In the genomic region with DNA sequence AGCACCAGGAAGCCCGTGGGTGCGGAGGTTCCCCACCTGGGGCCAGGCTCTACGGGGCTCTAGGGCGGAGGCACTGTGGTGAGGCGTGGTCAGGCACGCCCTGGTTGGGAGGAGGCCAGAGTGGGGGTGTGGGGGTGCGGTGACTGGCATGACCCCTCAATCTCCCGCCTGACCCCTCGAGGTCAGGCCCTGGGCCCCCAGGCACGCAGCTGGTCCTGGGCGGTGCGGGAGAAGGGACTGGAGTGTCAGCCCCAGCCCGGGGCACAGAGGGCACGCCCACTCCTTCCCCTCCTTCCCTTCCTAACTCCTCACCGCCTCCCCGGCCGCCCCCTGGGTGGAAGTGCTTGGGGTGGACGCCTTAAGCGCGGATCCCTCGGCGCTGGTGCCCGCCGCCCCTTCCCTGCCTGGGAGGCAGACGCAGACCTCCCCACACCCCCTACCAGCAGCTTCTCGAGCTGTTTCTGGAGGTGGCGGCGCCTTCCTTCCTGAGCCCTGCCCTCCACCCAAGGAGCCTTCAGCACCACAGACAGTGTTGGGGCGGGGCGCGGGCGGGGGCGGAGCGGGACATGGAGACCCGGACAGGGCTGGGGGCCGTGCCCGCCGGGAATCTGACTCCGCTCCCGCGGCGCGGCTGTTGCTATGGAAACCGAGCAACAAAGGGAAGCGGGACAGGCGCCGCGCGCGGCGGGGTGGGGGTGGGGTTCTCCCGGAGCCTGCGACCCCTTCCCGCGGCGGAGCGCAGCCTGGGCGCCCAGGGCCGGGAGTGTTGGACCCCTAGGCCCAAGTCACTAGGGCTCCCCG, we compare ENCODE assay signal across 8 cellular contexts. TPM values are rescaled to one million over a fixed set of nuclear protein-coding genes. Genes with fewer than 3 reads are reported as not detected.
DNase-seq lines count a peak whose midpoint lies in the region; ATAC-seq and TF ChIP-seq lines count a peak whose summit lies in the region.

No MANE protein-coding gene starts in this region.

- H3K36me3 Mint-ChIP-seq in activated naive CD4-positive, alpha-beta T cell treated with anti-CD3 and anti-CD28 coated beads for 36 hours (ENCODE audit: low read depth) = peaks cover 2% of the 10 kb centered on the region
- H3K36me3 Mint-ChIP-seq in nephron progenitor cell (ENCODE audit: low read depth) = no peaks in the 10 kb centered on the region

- peak overlapping the region; percentile 74 to 93 (median 87) for H3K27ac ChIP-seq in upper lobe of left lung

- H3K9me3 ChIP-seq in upper lobe of left lung = no peaks in the 10 kb centered on the region

- H3K27me3 Mint-ChIP-seq in activated naive CD4-positive, alpha-beta T cell treated with anti-CD3 and anti-CD28 coated beads for 36 hours (ENCODE audit: low read depth) = peaks cover 14% of the 10 kb centered on the region
- peaks cover 20% of the 10 kb centered on the region for H3K27me3 Mint-ChIP-seq in nephron progenitor cell (ENCODE audit: low read depth, poor library complexity)

- peaks cover 48 to 84% (median 62%) of the 10 kb centered on the region in 4 donors for H3K4me1 ChIP-seq in upper lobe of left lung

- TF ChIP-seq CTCF in foreskin fibroblast (IDR thresholded peaks at IDR 0.05; ENCODE audit: low read depth, low read length) (no peak), nephron progenitor cell (IDR thresholded peaks at IDR 0.05) (no peak), upper lobe of left lung (IDR thresholded peaks at IDR 0.05) (no peak)

- H3K27me3 ChIP-seq in upper lobe of left lung = peaks cover 0 to 16% (median 7%) of the 10 kb centered on the region in 4 donors

- H3K4me1 Mint-ChIP-seq in activated naive CD4-positive, alpha-beta T cell treated with anti-CD3 and anti-CD28 coated beads for 36 hours (ENCODE audit: low read depth) = peaks cover 14% of the 10 kb centered on the region
- peaks cover 11% of the 10 kb centered on the region for H3K4me1 Mint-ChIP-seq in nephron progenitor cell

- intact Hi-C loops in activated naive CD4-positive, alpha-beta T cell treated with anti-CD3 and anti-CD28 coated beads for 36 hours (cut with micrococcal nuclease) = no loop called here

- peak in 2 of 4 donors; percentile 19 to 23 for TF ChIP-seq POLR2A in upper lobe of left lung (IDR thresholded peaks at IDR 0.05)

- H3K4me3 ChIP-seq in Jurkat, Clone E6-1 (ENCODE audit: low read length) = peak overlapping the region; percentile 45
- peak overlapping the region; percentile 53 for H3K4me3 ChIP-seq in foreskin fibroblast (ENCODE audit: low read depth in 1 of 2, low read length in 2 of 2)
- H3K4me3 ChIP-seq in upper lobe of left lung = peak overlapping the region; percentile 5 to 89 (median 70)

- ATAC-seq in upper lobe of left lung (ENCODE audit: low FRiP score in 2 of 2) (peak; percentile 74 to 77), GM21447 (IDR thresholded peaks at IDR 0.05; ENCODE audit: unreplicated experiment) (no peak)

- peak overlapping the region; percentile 27 for H3K4me3 Mint-ChIP-seq in activated naive CD4-positive, alpha-beta T cell treated with anti-CD3 and anti-CD28 coated beads for 36 hours
- H3K4me3 Mint-ChIP-seq in nephron progenitor cell = peak overlapping the region; percentile 68

- H3K36me3 ChIP-seq in upper lobe of left lung = peaks cover 0 to 25% (median 12%) of the 10 kb centered on the region in 4 donors

- TF ChIP-seq EP300 in upper lobe of left lung (IDR thresholded peaks at IDR 0.05) = no peak

- CTCF ChIA-PET in activated naive CD4-positive, alpha-beta T cell treated with anti-CD3 and anti-CD28 coated beads for 36 hours (lab: Charles Lee) = interaction anchor here (0.9 to 1.0 kb wide), 2 partner anchors 16 to 103 kb away, joined by 3 to 4 read pairs; no protein-coding TSS in a partner anchor

- 0 to 8% methylated on average over 6 to 34 of the region's 60 CpGs for WGBS in upper lobe of left lung, 2 donors

- H3K27ac Mint-ChIP-seq in activated naive CD4-positive, alpha-beta T cell treated with anti-CD3 and anti-CD28 coated beads for 36 hours = no peak overlapping the region
- no peak overlapping the region for H3K27ac Mint-ChIP-seq in nephron progenitor cell

- DNase-seq in COR-L47 (lab: John Stamatoyannopoulos, UW) (peak; percentile 97), RPMI7951 (ENCODE audit: low read depth) (peak; percentile 89), foreskin fibroblast (peak; percentile 47 to 74), nephron progenitor cell (peak; percentile 99), upper lobe of left lung (peak; percentile 91 to 98)
- DNase-seq in Jurkat, Clone E6-1 (ENCODE audit: low read depth, low spot score) = no peak
- DNase-seq in activated naive CD4-positive, alpha-beta T cell treated with anti-CD3 and anti-CD28 coated beads for 36 hours = peak; percentile 63

- H3K9me3 Mint-ChIP-seq in activated naive CD4-positive, alpha-beta T cell treated with anti-CD3 and anti-CD28 coated beads for 36 hours = no peaks in the 10 kb centered on the region
- H3K9me3 Mint-ChIP-seq in nephron progenitor cell = peaks cover 3% of the 10 kb centered on the region

RNA-seq across cellular contexts. Expression of a gene that starts 0.7 kb away (rescaled TPM):
- polyA plus RNA-seq in Jurkat, Clone E6-1 (2012; ENCODE audit: insufficient read depth, insufficient read length) = 6.1 TPM
- total RNA-seq in RPMI7951 (2014; rRNA removed; shearing (Covaris generic)) = 120 and 146 TPM in 2 replicates
- not detected for total RNA-seq in activated naive CD4-positive, alpha-beta T cell treated with anti-CD3 and anti-CD28 coated beads for 36 hours
- 100 to 1,000 TPM in 5 of 6 donors, 10 to 100 TPM in 1; 55.5 to 422 (median 190) TPM for total RNA-seq in upper lobe of left lung

RNA-seq across cellular contexts. Expression of a gene that starts 12.8 kb away (rescaled TPM):
- polyA plus RNA-seq in Jurkat, Clone E6-1 (2012; ENCODE audit: insufficient read depth, insufficient read length) = 237 TPM
- total RNA-seq in RPMI7951 (2014; rRNA removed; shearing (Covaris generic)) = 0.12 TPM in 1 of 2 replicates, not detected in the other
- total RNA-seq in activated naive CD4-positive, alpha-beta T cell treated with anti-CD3 and anti-CD28 coated beads for 36 hours = 10 to 100 TPM; 67.3 to 77.1 TPM
- total RNA-seq in upper lobe of left lung = 100 to 1,000 TPM in 4 of 6 donors, 10 to 100 TPM in 2; 26.2 to 425 (median 200) TPM

RNA-seq across cellular contexts. Expression of a gene that starts 17.2 kb away (rescaled TPM):
- polyA plus RNA-seq in Jurkat, Clone E6-1 (2012; ENCODE audit: insufficient read depth, insufficient read length) = 44.7 TPM
- total RNA-seq in RPMI7951 (2014; rRNA removed; shearing (Covaris generic)) = 13.7 and 21.0 TPM in 2 replicates
- total RNA-seq in activated naive CD4-positive, alpha-beta T cell treated with anti-CD3 and anti-CD28 coated beads for 36 hours = 10 to 100 TPM; 27.8 to 28.6 TPM
- total RNA-seq in upper lobe of left lung = 10 to 100 TPM; 13.8 to 38.5 (median 17.4) TPM

RNA-seq across cellular contexts. Expression of a gene that starts 52.5 kb away (rescaled TPM):
- 1.5 TPM for polyA plus RNA-seq in Jurkat, Clone E6-1 (2012; ENCODE audit: insufficient read depth, insufficient read length)
- 0.36 and 0.98 TPM in 2 replicates for total RNA-seq in RPMI7951 (2014; rRNA removed; shearing (Covaris generic))
- total RNA-seq in activated naive CD4-positive, alpha-beta T cell treated with anti-CD3 and anti-CD28 coated beads for 36 hours = 1 to 10 TPM; 6.5 to 9.3 TPM
- 1 to 10 TPM in 4 of 6 donors, under 1 TPM in 1, not detected in 1; 0.69 to 4.6 (median 3.8) TPM for total RNA-seq in upper lobe of left lung

RNA-seq across cellular contexts. Expression of a gene that starts 54.2 kb away (rescaled TPM):
- 184 TPM for polyA plus RNA-seq in Jurkat, Clone E6-1 (2012; ENCODE audit: insufficient read depth, insufficient read length)
- 15.3 and 18.4 TPM in 2 replicates for total RNA-seq in RPMI7951 (2014; rRNA removed; shearing (Covaris generic))
- total RNA-seq in activated naive CD4-positive, alpha-beta T cell treated with anti-CD3 and anti-CD28 coated beads for 36 hours = 100 to 1,000 TPM; 106 to 115 TPM
- 100 to 1,000 TPM in 2 of 6 donors, 10 to 100 TPM in 4; 64.8 to 315 (median 94.9) TPM for total RNA-seq in upper lobe of left lung

Comparison
In these comparisons a context has a peak if more than half of its experiments do, and no peak if none do; other contexts are left out.
1. RNA of a gene that starts 0.7 kb away (total RNA-seq): 55.5 to 422 TPM in upper lobe of left lung and 120 to 146 TPM in RPMI7951; not detected in activated naive CD4-positive, alpha-beta T cell treated with anti-CD3 and anti-CD28 coated beads for 36 hours; every median in the first group is over 10 times any median in the second.
2. RNA of a gene that starts 12.8 kb away (total RNA-seq): 26.2 to 425 TPM in upper lobe of left lung and 67.3 to 77.1 TPM in activated naive CD4-positive, alpha-beta T cell treated with anti-CD3 and anti-CD28 coated beads for 36 hours; 0.12 TPM in RPMI7951; every median in the first group is over 10 times any median in the second.
3. Peak in every context shown above with its lines, with median percentiles within 50 percentile points of each other: H3K4me3 ChIP-seq.